In genomic region chr2:239372835-239373234, GRCh38 we compare ENCODE assay signal across 25 cellular contexts. TPM values are rescaled to one million over a fixed set of nuclear protein-coding genes. Genes with fewer than 3 reads are reported as not detected.
DNase-seq lines count a peak whose midpoint lies in the region; TF ChIP-seq lines count a peak whose summit lies in the region.
"Had no signal": no experiment of that assay in that cellular context is flagged by ENCODE, and none has a peak within 500 bp of the region (broad histone marks: within the 10 kb centered on the region; RNA-seq: fewer than 3 reads in every experiment).

No MANE protein-coding gene starts in this region.

- TF ChIP-seq CTCF in progenitor cell of endocrine pancreas (IDR thresholded peaks at IDR 0.05; ENCODE audit: unreplicated experiment): no peak

- peak overlapping the region in 1 of 11 experiments; percentile 4; a peak in 3 of 22 replicates for H3K9ac ChIP-seq in BLaER1 treated with 17β-estradiol and CSF1 and Interleukin-3, amounts not matched to agents 10 nM and 100 nM

- H3K4me2 ChIP-seq in BLaER1 treated with 17β-estradiol and CSF1 and Interleukin-3, amounts not matched to agents 10 nM and 100 nM: peak overlapping the region; percentile 86 to 99 (median 97)

- peaks cover 2% of the 10 kb centered on the region for H3K36me3 Mint-ChIP-seq in progenitor cell of endocrine pancreas (ENCODE audit: insufficient read depth)

- intact Hi-C loops in posterior vena cava (cut with DNase I): no loop called here

- H3K9me3 Mint-ChIP-seq in progenitor cell of endocrine pancreas (ENCODE audit: low read depth): no peaks in the 10 kb centered on the region
- H3K9me3 Mint-ChIP-seq: CD8-positive, alpha-beta memory T cell had no signal

- peaks cover 23 to 87% (median 50%) of the 10 kb centered on the region in 11 experiments; a peak in 18 of 22 replicates for H4K20me1 ChIP-seq in BLaER1 treated with 17β-estradiol and CSF1 and Interleukin-3, amounts not matched to agents 10 nM and 100 nM

- peaks cover 0 to 18% (median 10%) of the 10 kb centered on the region in 11 experiments; a peak in 10 of 22 replicates for H3K36me3 ChIP-seq in BLaER1 treated with 17β-estradiol and CSF1 and Interleukin-3, amounts not matched to agents 10 nM and 100 nM
- H3K36me3 ChIP-seq: Peyer's patch, SJCRH30 had no signal

- H3K9me3 ChIP-seq in BLaER1 treated with 17β-estradiol and CSF1 and Interleukin-3, amounts not matched to agents 10 nM and 100 nM (replicated peaks in 1 of 11): no peaks in the 10 kb centered on the region
- H3K9me3 ChIP-seq: Peyer's patch, SJCRH30 had no signal

- no peak for TF ChIP-seq POLR2A in erythroblast (IDR thresholded peaks at IDR 0.05; ENCODE audit: low read length)

- no peak overlapping the region for H3K27ac Mint-ChIP-seq in progenitor cell of endocrine pancreas
- H3K27ac Mint-ChIP-seq: CD8-positive, alpha-beta memory T cell had no signal

- H3K27me3 ChIP-seq in BLaER1 treated with 17β-estradiol and CSF1 and Interleukin-3, amounts not matched to agents 10 nM and 100 nM: no peaks in the 10 kb centered on the region
- H3K27me3 ChIP-seq: Peyer's patch, SJCRH30 had no signal

- no peak overlapping the region for H3K4me3 Mint-ChIP-seq in progenitor cell of endocrine pancreas (ENCODE audit: low read depth)
- H3K4me3 Mint-ChIP-seq: CD8-positive, alpha-beta memory T cell had no signal

- H3K27me3 Mint-ChIP-seq in progenitor cell of endocrine pancreas: no peaks in the 10 kb centered on the region
- H3K27me3 Mint-ChIP-seq: CD8-positive, alpha-beta memory T cell had no signal

- H3K27ac ChIP-seq in BLaER1 treated with 17β-estradiol and CSF1 and Interleukin-3, amounts not matched to agents 10 nM and 100 nM: peak overlapping the region in 3 of 11 experiments; percentile 29 to 77 (median 49); a peak in 3 of 22 replicates
- H3K27ac ChIP-seq: 22Rv1, C4-2B, Peyer's patch had no signal

- peaks cover 52 to 91% (median 72%) of the 10 kb centered on the region in 10 experiments for H3K4me1 ChIP-seq in BLaER1 treated with 17β-estradiol and CSF1 and Interleukin-3, amounts not matched to agents 10 nM and 100 nM

- DNase-seq in NCI-H1436 (lab: John Stamatoyannopoulos, UW): peak; percentile 30
- no peak for DNase-seq in NCI-H1436 treated with DMSO at 0.1 percent for 48 hours (lab: John Stamatoyannopoulos, UW)
- DNase-seq in islet precursor cell: peak; percentile 34
- peak; percentile 46 for DNase-seq in posterior vena cava (ENCODE audit: low spot score)
- DNase-seq in progenitor cell of endocrine pancreas (ENCODE audit: low spot score, unreplicated experiment): no peak
- no peak for DNase-seq in OCI-M1 (lab: John Stamatoyannopoulos, UW)
- no peak for DNase-seq in erythroblast (lab: John Stamatoyannopoulos, UW)
- DNase-seq: ACHN; DMS53; EL; GF-D8; Kasumi-1; NCI-H1417; NCI-H187 treated with DMSO at 0.1 percent for 48 hours; NCI-H2107; NCI-H2227 treated with DMSO at 0.1 percent for 48 hours; NCI-H510A; NCI-H774; NK-92 treated with Interleukin-12 subunit alpha and Interleukin-12 subunit beta, amount 100 ng/mL, for 24 hours; SJCRH30 had no signal

- H3K4me1 Mint-ChIP-seq in progenitor cell of endocrine pancreas (ENCODE audit: low read depth): no peaks in the 10 kb centered on the region

- 0 out of 20 replicates have a peak overlapping the region, but pooled peaks of 1 of the 10 experiments have one; percentile 22 for H3K4me3 ChIP-seq in BLaER1 treated with 17β-estradiol and CSF1 and Interleukin-3, amounts not matched to agents 10 nM and 100 nM
- H3K4me3 ChIP-seq: Peyer's patch, SJCRH30 had no signal

RNA-seq across cellular contexts. Expression of gene HDAC4, which starts 28.0 kb away (rescaled TPM):
- total RNA-seq in posterior vena cava (10 to 100 TPM; 47.6 to 66.9 TPM), progenitor cell of endocrine pancreas (38.4 and 46.2 TPM in 2 replicates)

Comparison
In these comparisons a context has a peak if more than half of its experiments do, and no peak if none do; other contexts are left out.
1. DNase-seq: peak in NCI-H1436 (single experiment), islet precursor cell (single experiment) and posterior vena cava (single experiment); none in NCI-H1436 treated with DMSO at 0.1 percent for 48 hours (single experiment), progenitor cell of endocrine pancreas (single experiment), OCI-M1 (single experiment) and erythroblast (0 of 2).